In genomic region chr2:235616846-235617245, GRCh38 we compare ENCODE assay signal across 17 cellular contexts.
DNase-seq lines count a peak whose midpoint lies in the region; ATAC-seq, FAIRE-seq and TF ChIP-seq lines count a peak whose summit lies in the region.
"Had no signal": no experiment of that assay in that cellular context is flagged by ENCODE, and none has a peak within 500 bp of the region (broad histone marks: within the 10 kb centered on the region; RNA-seq: fewer than 3 reads in every experiment).

No MANE protein-coding gene starts in this region.

- intact Hi-C loops in esophagus muscularis mucosa (cut with DNase I): no loop called here

- no peak overlapping the region for H3K4me3 ChIP-seq in esophagus muscularis mucosa

- no peaks in the 10 kb centered on the region for H3K27me3 ChIP-seq in esophagus muscularis mucosa
- no peaks in the 10 kb centered on the region for H3K27me3 ChIP-seq in layer of hippocampus (ENCODE audit: control insufficient read depth, insufficient read depth, low read length)
- H3K27me3 ChIP-seq: neutrophil had no signal

- peaks cover 19 to 47% (median 38%) of the 10 kb centered on the region in 4 donors for H3K4me1 ChIP-seq in esophagus muscularis mucosa

- DNase-seq in LHCN-M2 (ENCODE audit: low read depth) (peak; percentile 50), esophagus muscularis mucosa (ENCODE audit: extremely low spot score) (no peak), UCSD-AML1 (lab: John Stamatoyannopoulos, UW; ENCODE audit: unreplicated experiment) (no peak), GM12892 (ENCODE audit: insufficient read length) (no peak), DMS53 treated with DMSO at 0.1 percent for 48 hours (lab: John Stamatoyannopoulos, UW; ENCODE audit: unreplicated experiment) (no peak)
- DNase-seq: activated CD4-positive, CD25-positive, alpha-beta regulatory T cell; amygdala; dermis blood vessel endothelial cell; foreskin melanocyte; NCI-H226; NK-92 treated with Interleukin-12 subunit alpha and Interleukin-12 subunit beta, amount 100 ng/mL, for 24 hours had no signal

- no peak for FAIRE-seq in GM12892 (lab: Jason Lieb, UNC)

- ATAC-seq in HG03342 (IDR thresholded peaks at IDR 0.05; ENCODE audit: unreplicated experiment): no peak
- ATAC-seq: sciatic nerve had no signal

- peak overlapping the region; percentile 48 to 66 (median 58) for H3K27ac ChIP-seq in esophagus muscularis mucosa (replicated peaks in 1 of 4)
- H3K27ac ChIP-seq in layer of hippocampus (ENCODE audit: low read depth, low read length): peak overlapping the region; percentile 78
- peak overlapping the region; percentile 90 for H3K27ac ChIP-seq in temporal lobe (ENCODE audit: low read depth, low read length)
- H3K27ac ChIP-seq: HL-60, neutrophil had no signal

- H3K36me3 ChIP-seq in esophagus muscularis mucosa: no peaks in the 10 kb centered on the region
- H3K36me3 ChIP-seq: neutrophil had no signal

- no peak for TF ChIP-seq POLR2A in esophagus muscularis mucosa (IDR thresholded peaks at IDR 0.05; ENCODE audit: low read depth)
- TF ChIP-seq POLR2A in GM12892 (IDR thresholded peaks at IDR 0.05; ENCODE audit: low read depth, low read length): no peak

- no peaks in the 10 kb centered on the region for H3K9me3 ChIP-seq in esophagus muscularis mucosa
- H3K9me3 ChIP-seq: neutrophil had no signal

- 56% methylated on average over 3 of the region's 3 CpGs for WGBS in esophagus muscularis mucosa

- no peak for TF ChIP-seq EP300 in esophagus muscularis mucosa (IDR thresholded peaks at IDR 0.05)

- no peak for TF ChIP-seq CTCF in esophagus muscularis mucosa (IDR thresholded peaks at IDR 0.05)
